In the genomic region with DNA sequence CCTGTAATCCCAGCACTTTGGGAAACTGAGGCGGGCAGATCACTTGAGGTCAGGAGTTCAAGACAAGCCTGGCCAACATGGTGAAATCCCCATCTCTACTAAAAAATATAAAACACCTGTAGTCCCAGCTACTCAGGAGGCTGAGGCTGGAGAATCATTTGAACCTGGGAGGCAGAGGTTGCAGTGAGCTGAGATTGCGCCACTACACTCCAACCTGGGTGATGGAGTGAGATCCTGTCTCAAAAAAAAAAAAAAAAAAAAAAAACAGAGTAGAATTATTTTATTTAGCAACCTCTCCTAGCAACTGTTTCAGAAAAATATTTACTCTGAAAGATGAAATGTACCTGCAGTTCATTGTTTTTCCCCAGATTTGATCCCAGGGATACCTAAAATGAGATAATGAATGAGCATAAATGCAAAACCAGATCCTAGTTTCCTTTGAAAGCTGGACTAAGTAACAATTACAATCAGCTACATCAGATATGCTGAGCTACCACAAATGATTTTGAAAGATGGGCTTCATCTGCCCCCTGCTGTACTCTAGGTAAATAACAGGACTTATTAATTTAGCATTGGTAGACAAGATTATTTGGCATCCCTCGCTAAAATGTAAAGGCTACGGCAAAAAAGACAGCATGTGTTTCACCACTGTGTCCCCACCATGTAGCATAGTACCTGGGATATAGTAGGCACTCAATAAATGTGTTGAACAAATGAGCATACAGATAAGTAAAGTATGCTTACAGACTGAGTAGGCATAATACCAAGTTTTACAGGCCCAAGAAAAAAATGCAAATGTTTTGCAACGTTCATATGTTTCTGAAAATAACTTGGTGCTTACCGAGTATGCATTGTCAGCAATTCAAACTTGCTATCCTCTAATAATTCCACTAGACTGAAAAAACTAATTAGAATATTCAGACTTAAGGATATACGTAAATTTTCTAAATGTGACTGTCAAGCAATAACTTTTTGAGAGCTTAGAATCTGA, we compare ENCODE assay signal across 8 cellular contexts.
DNase-seq lines count a peak whose midpoint lies in the region; ATAC-seq, FAIRE-seq and TF ChIP-seq lines count a peak whose summit lies in the region.

No MANE protein-coding gene starts in this region.

- no peak for TF ChIP-seq POLR2A in GM12891 (IDR thresholded peaks at IDR 0.05; ENCODE audit: low read depth, low read length)

- peak; percentile 95 for FAIRE-seq in GM12891 (lab: Jason Lieb, UNC)

- peak; percentile 62 to 68 for DNase-seq in AML-193 (lab: John Stamatoyannopoulos, UW)
- peak; percentile 23 for DNase-seq in GM12891 (ENCODE audit: insufficient read length, low spot score)
- DNase-seq in NCI-H187 (lab: John Stamatoyannopoulos, UW) = peak; percentile 24 to 53
- DNase-seq in SW 1271 (lab: John Stamatoyannopoulos, UW) = peak; percentile 20 to 81
- no peak for DNase-seq in natural killer cell

- no peaks in the 10 kb centered on the region for H3K36me3 Mint-ChIP-seq in natural killer cell

- intact Hi-C loops in natural killer cell (cut with micrococcal nuclease) = loop anchor here (1.0 to 5.0 kb wide), 4 partner anchors 292 to 878 kb away; no protein-coding TSS in a partner anchor

- TF ChIP-seq CTCF in natural killer cell (IDR thresholded peaks at IDR 0.05) = peak; percentile 68

- no peaks in the 10 kb centered on the region for H3K9me3 Mint-ChIP-seq in natural killer cell

- peak; percentile 79 for ATAC-seq in esophagus mucosa
- ATAC-seq in natural killer cell = peak; percentile 79 to 81 (median 80)
- no peak for ATAC-seq in HG02588 (IDR thresholded peaks at IDR 0.05; ENCODE audit: unreplicated experiment)
- no peak for ATAC-seq in GM21529 (IDR thresholded peaks at IDR 0.05; ENCODE audit: unreplicated experiment)

- H3K27ac Mint-ChIP-seq in natural killer cell = no peak overlapping the region

- no peaks in the 10 kb centered on the region for H3K27me3 Mint-ChIP-seq in natural killer cell (ENCODE audit: low read depth in 2 of 2)

- peaks cover 0 to 6% of the 10 kb centered on the region in 2 donors for H3K4me1 Mint-ChIP-seq in natural killer cell

- H3K4me3 Mint-ChIP-seq in natural killer cell = no peak overlapping the region

TF ChIP-seq in GM12891, 5 proteins besides CTCF, POLR2A, EP300 and RAD21:
- TF ChIP-seq TAF1 (IDR thresholded peaks at IDR 0.05; ENCODE audit: low read depth, low read length) (no peak), POU2F2 (IDR thresholded peaks at IDR 0.05; ENCODE audit: low read depth, low read length) (no peak), SPI1 (IDR thresholded peaks at IDR 0.05; ENCODE audit: low read depth, low read length) (no peak), PAX5 (IDR thresholded peaks at IDR 0.05; ENCODE audit: insufficient read depth, low read length, severe bottlenecking) (no peak), POLR2AphosphoS5 (IDR thresholded peaks at IDR 0.05; ENCODE audit: low read depth, low read length) (no peak)

Comparison
In these comparisons a context has a peak if more than half of its experiments do, and no peak if none do; other contexts are left out.
1. ATAC-seq: peak in esophagus mucosa (single experiment) and natural killer cell (3 of 3); none in HG02588 (single experiment) and GM21529 (single experiment).